8 cellular contexts compared by ENCODE assay signal in genomic region chr4:42371306-42372063, GRCh38.
DNase-seq lines count a peak whose midpoint lies in the region; ATAC-seq lines count a peak whose summit lies in the region.

No MANE protein-coding gene starts in this region.

- DNase-seq in SIG-M5 treated with dmso at 0.1 percent for 504 hours (lab: John Stamatoyannopoulos, UW; ENCODE audit: unreplicated experiment) (peak; percentile 23), SIG-M5 (lab: John Stamatoyannopoulos, UW) (no peak), RKO (ENCODE audit: low spot score) (peak; percentile 72), fibroblast of gingiva (ENCODE audit: low read depth) (peak; percentile 5), pons (ENCODE audit: low spot score) (peak; percentile 72), DMS153 treated with DMSO at 0.1 percent for 48 hours (lab: John Stamatoyannopoulos, UW; ENCODE audit: unreplicated experiment) (no peak)
- DNase-seq in stimulated activated CD4-positive, alpha-beta T cell treated with anti-CD3 and anti-CD28 coated beads, Interleukin-4, amount 100 ng/mL, for 4 hours, result no peak

- peak; percentile 57 for ATAC-seq in HG03025 (IDR thresholded peaks at IDR 0.05; ENCODE audit: low FRiP score, unreplicated experiment)

Comparison
In these comparisons a context has a peak if more than half of its experiments do, and no peak if none do; other contexts are left out.
1. DNase-seq: peak in SIG-M5 treated with dmso at 0.1 percent for 504 hours (single experiment), RKO (single experiment), fibroblast of gingiva (single experiment) and pons (single experiment); none in SIG-M5 (single experiment), stimulated activated CD4-positive, alpha-beta T cell treated with anti-CD3 and anti-CD28 coated beads, Interleukin-4, amount 100 ng/mL, for 4 hours (0 of 2) and DMS153 treated with DMSO at 0.1 percent for 48 hours (single experiment).